Comparison of ENCODE assay signal across 8 cellular contexts in genomic region chr1:182614796-182615451, GRCh38. TPM values are rescaled to one million over a fixed set of nuclear protein-coding genes. Genes with fewer than 3 reads are reported as not detected.
DNase-seq lines count a peak whose midpoint lies in the region; ATAC-seq and TF ChIP-seq lines count a peak whose summit lies in the region.

No MANE protein-coding gene starts in this region.

- H3K27me3 ChIP-seq in GM06990 (replicated peaks; ENCODE audit: control insufficient read depth, insufficient read depth, low read length) = no peaks in the 10 kb centered on the region
- no peaks in the 10 kb centered on the region for H3K27me3 ChIP-seq in layer of hippocampus (ENCODE audit: control insufficient read depth, insufficient read depth, low read length)

- ATAC-seq in HG03457 (IDR thresholded peaks at IDR 0.05; ENCODE audit: unreplicated experiment) = no peak

- peak overlapping the region; percentile 48 for H3K4me3 ChIP-seq in GM06990 (replicated peaks; ENCODE audit: low read depth, low read length)

- no peaks in the 10 kb centered on the region for H3K36me3 Mint-ChIP-seq in HFFc6 (ENCODE audit: low read depth)

- H3K27ac ChIP-seq in cingulate gyrus (ENCODE audit: low read depth, low read length) = peak overlapping the region; percentile 84
- peak overlapping the region; percentile 88 for H3K27ac ChIP-seq in layer of hippocampus (ENCODE audit: low read depth, low read length)

- TF ChIP-seq CTCF in GM06990 (IDR thresholded peaks at IDR 0.05; ENCODE audit: insufficient read depth, low read length, poor library complexity, severe bottlenecking) (no peak), HFFc6 (IDR thresholded peaks at IDR 0.05) (peak; percentile 37)

- no peaks in the 10 kb centered on the region for H3K9me3 Mint-ChIP-seq in HFFc6

- no peaks in the 10 kb centered on the region for H3K36me3 ChIP-seq in GM06990 (ENCODE audit: control insufficient read depth, insufficient read depth, low read length)

- H3K27me3 Mint-ChIP-seq in HFFc6 (ENCODE audit: insufficient read depth) = peaks cover 8% of the 10 kb centered on the region

- peak overlapping the region; percentile 95 for H3K27ac Mint-ChIP-seq in HFFc6

- DNase-seq in GM06990 (ENCODE audit: extremely low read depth, insufficient read length) = peak; percentile 90
- DNase-seq in HFFc6 = peak; percentile 92
- peak; percentile 66 for DNase-seq in NCI-H1694 treated with DMSO at 0.1 percent for 48 hours (lab: John Stamatoyannopoulos, UW)
- DNase-seq in activated CD4-positive, CD25-positive, alpha-beta regulatory T cell (lab: John Stamatoyannopoulos, UW) = peak in 3 of 4 experiments; percentile 17 to 41 (median 19)
- peak; percentile 55 for DNase-seq in stimulated activated CD4-positive, alpha-beta T cell treated with anti-CD3 and anti-CD28 coated beads, Interleukin-1b, Interleukin-23, amount 100 ng/mL, for 48 hours

- peak overlapping the region; percentile 84 for H3K4me3 Mint-ChIP-seq in HFFc6

- peaks cover 46% of the 10 kb centered on the region for H3K4me1 Mint-ChIP-seq in HFFc6 (ENCODE audit: low read depth)

RNA-seq across cellular contexts. Expression of gene RGS16, which starts 10.7 kb away (rescaled TPM):
- under 1 TPM; 0.31 to 0.59 (median 0.39) TPM for total RNA-seq in HFFc6 (2021; fragmentation: NEBNext Ultra II Directional; extraction: Animal tissue kit (Norgen Biotek cat#: 25700))

RNA-seq across cellular contexts. Expression of gene RNASEL, which starts 25.9 kb away (rescaled TPM):
- total RNA-seq in HFFc6 (2021; fragmentation: NEBNext Ultra II Directional; extraction: Animal tissue kit (Norgen Biotek cat#: 25700)) = 1 to 10 TPM; 3.6 to 4.1 (median 3.8) TPM

Comparison
In these comparisons a context has a peak if more than half of its experiments do, and no peak if none do; other contexts are left out.
1. DNase-seq: peak in every context shown above with its lines; median percentile 92 in HFFc6; 90 in GM06990; 66 in NCI-H1694 treated with DMSO at 0.1 percent for 48 hours; 55 in stimulated activated CD4-positive, alpha-beta T cell treated with anti-CD3 and anti-CD28 coated beads, Interleukin-1b, Interleukin-23, amount 100 ng/mL, for 48 hours; 19 in activated CD4-positive, CD25-positive, alpha-beta regulatory T cell.